11 cellular contexts compared by ENCODE assay signal in genomic region chr17:79747508-79748295, GRCh38.
A peak's percentile ranks its signal among the peaks of the same experiment; 100 is the strongest.
DNase-seq lines count a peak whose midpoint lies in the region; ATAC-seq and TF ChIP-seq lines count a peak whose summit lies in the region.
"Had no signal": no experiment of that assay in that cellular context is flagged by ENCODE, and none has a peak within 500 bp of the region (broad histone marks: within the 10 kb centered on the region; RNA-seq: fewer than 3 reads in every experiment).

No MANE protein-coding gene starts in this region.

- H2AFZ ChIP-seq in neuron (ENCODE audit: low read depth, low read length) = no peak overlapping the region
- H2AFZ ChIP-seq: PC-9 had no signal

- DNase-seq in DMS 273 (lab: John Stamatoyannopoulos, UW; ENCODE audit: unreplicated experiment) = peak; percentile 66
- no peak for DNase-seq in DMS 273 treated with DMSO at 0.1 percent for 48 hours (lab: John Stamatoyannopoulos, UW)
- peak; percentile 59 for DNase-seq in NCI-H1105 (lab: John Stamatoyannopoulos, UW)
- no peak for DNase-seq in coronary artery (ENCODE audit: low spot score)
- DNase-seq in SW 1271 (lab: John Stamatoyannopoulos, UW) = no peak
- DNase-seq: PC-9 had no signal

- H3K36me3 ChIP-seq in neuron (ENCODE audit: insufficient read depth, low read length) = no peaks in the 10 kb centered on the region
- H3K36me3 ChIP-seq: breast epithelium had no signal

- peaks cover 37% of the 10 kb centered on the region for H3K4me1 ChIP-seq in neuron (ENCODE audit: insufficient read depth, low read length)
- H3K4me1 ChIP-seq: breast epithelium had no signal

- no peak overlapping the region for H3K27ac ChIP-seq in coronary artery
- H3K27ac ChIP-seq: 22Rv1, breast epithelium, PC-9 had no signal

- no peaks in the 10 kb centered on the region for H3K9me3 ChIP-seq in neuron (ENCODE audit: low read length)
- H3K9me3 ChIP-seq: breast epithelium had no signal

- TF ChIP-seq CTCF in coronary artery (IDR thresholded peaks at IDR 0.05) = no peak

- H3K4me3 ChIP-seq in coronary artery (peak overlapping the region; percentile 10), neuron (ENCODE audit: low read length) (peak overlapping the region; percentile 21)
- H3K4me3 ChIP-seq: PC-9 had no signal

- peaks cover 32% of the 10 kb centered on the region for H3K27me3 ChIP-seq in neuron (ENCODE audit: insufficient read depth, low read length)

- no peak for ATAC-seq in HG02884 (IDR thresholded peaks at IDR 0.05; ENCODE audit: unreplicated experiment)
- ATAC-seq in HG03432 (IDR thresholded peaks at IDR 0.05; ENCODE audit: unreplicated experiment) = no peak

Comparison
In these comparisons a context has a peak if more than half of its experiments do, and no peak if none do; other contexts are left out.
1. DNase-seq: peak in DMS 273 (single experiment) and NCI-H1105 (single experiment); none in DMS 273 treated with DMSO at 0.1 percent for 48 hours (single experiment), coronary artery (single experiment) and SW 1271 (0 of 2).